Comparison of ENCODE assay signal across 21 cellular contexts in the genomic region with DNA sequence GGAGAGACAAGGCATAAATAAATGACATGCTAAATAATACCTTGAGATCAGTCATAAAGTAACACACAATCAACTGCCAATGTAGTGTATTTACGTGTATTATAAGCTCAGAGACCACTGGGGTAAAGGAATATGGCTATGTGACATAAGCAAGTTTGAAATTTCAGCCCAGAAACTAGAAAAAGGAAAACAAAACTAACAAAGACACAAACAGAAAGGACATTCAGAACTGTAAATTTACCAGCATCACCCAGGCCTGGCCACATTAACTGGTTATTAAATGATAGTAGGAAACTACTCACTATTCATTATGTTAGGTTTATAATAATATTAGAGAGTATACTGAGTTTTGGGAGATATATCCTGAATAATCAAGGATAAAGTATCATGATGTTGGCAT.
A peak's percentile ranks its signal among the peaks of the same experiment; 100 is the strongest.
DNase-seq lines count a peak whose midpoint lies in the region; ATAC-seq, FAIRE-seq and TF ChIP-seq lines count a peak whose summit lies in the region.
"Had no signal": no experiment of that assay in that cellular context is flagged by ENCODE, and none has a peak within 500 bp of the region (broad histone marks: within the 10 kb centered on the region; RNA-seq: fewer than 3 reads in every experiment).

No MANE protein-coding gene starts in this region.

- no peak overlapping the region for H2AFZ ChIP-seq in PC-9

- peaks cover 4% of the 10 kb centered on the region for H3K36me3 Mint-ChIP-seq in brain

- POLR2A ChIA-PET in PC-9 (lab: Charles Lee; ENCODE audit: unreplicated experiment): interaction anchor here (0.6 kb wide), 1 partner anchor 174 kb away, joined by 12 read pairs; no protein-coding TSS in a partner anchor

- intact Hi-C loops in PC-9 (cut with micrococcal nuclease; ENCODE audit: unreplicated experiment): no loop called here

- H3K27ac Mint-ChIP-seq in brain: peak overlapping the region in 3 of 5 experiments; percentile 4 to 51 (median 12)
- H3K27ac Mint-ChIP-seq: CD4-positive, alpha-beta memory T cell had no signal

- no peak overlapping the region for H3K27ac ChIP-seq in PC-9
- H3K27ac ChIP-seq: BLaER1 treated with 17β-estradiol and CSF1 and Interleukin-3, amounts not matched to agents 10 nM and 100 nM; Peyer's patch; SJCRH30 had no signal

- H3K4me2 ChIP-seq in PC-9: no peak overlapping the region
- H3K4me2 ChIP-seq: BLaER1 treated with 17β-estradiol and CSF1 and Interleukin-3, amounts not matched to agents 10 nM and 100 nM had no signal

- no peaks in the 10 kb centered on the region for H3K27me3 ChIP-seq in PC-9 (ENCODE audit: insufficient read depth, low read depth)
- H3K27me3 ChIP-seq: BLaER1 treated with 17β-estradiol and CSF1 and Interleukin-3, amounts not matched to agents 10 nM and 100 nM; Peyer's patch; SJCRH30 had no signal

- H3F3A ChIP-seq in PC-9 (ENCODE audit: insufficient read depth, low read depth): peaks cover 8% of the 10 kb centered on the region; the same call in 1 of the 2 replicates

- peak; percentile 39 for ATAC-seq in HG03175 (IDR thresholded peaks at IDR 0.05; ENCODE audit: unreplicated experiment)
- no peak for ATAC-seq in GM18861 (IDR thresholded peaks at IDR 0.05; ENCODE audit: unreplicated experiment)

- no peaks in the 10 kb centered on the region for H3K27me3 Mint-ChIP-seq in brain
- H3K27me3 Mint-ChIP-seq: CD4-positive, alpha-beta memory T cell had no signal

- peaks cover 7% of the 10 kb centered on the region for H3K4me1 ChIP-seq in PC-9 (replicated peaks; ENCODE audit: insufficient read depth)
- H3K4me1 ChIP-seq: BLaER1 treated with 17β-estradiol and CSF1 and Interleukin-3, amounts not matched to agents 10 nM and 100 nM; Caco-2; Peyer's patch; SJCRH30 had no signal

- no peaks in the 10 kb centered on the region for H3K79me2 ChIP-seq in PC-9 (ENCODE audit: low read depth)

- CTCF ChIA-PET in PC-9 (lab: Charles Lee): no interaction called here

- no TSS peak for BruUV-seq in PC-9 (replicated peaks; lab: Mats Ljungman, UMichigan)

- H3K4me3 ChIP-seq in PC-9: no peak overlapping the region
- H3K4me3 ChIP-seq: BLaER1 treated with 17β-estradiol and CSF1 and Interleukin-3, amounts not matched to agents 10 nM and 100 nM; Peyer's patch; SJCRH30 had no signal

- H3K9me2 ChIP-seq in PC-9 (ENCODE audit: insufficient read depth): no peaks in the 10 kb centered on the region

- no peaks in the 10 kb centered on the region for H4K20me1 ChIP-seq in PC-9 (ENCODE audit: insufficient read depth)
- H4K20me1 ChIP-seq: BLaER1 treated with 17β-estradiol and CSF1 and Interleukin-3, amounts not matched to agents 10 nM and 100 nM had no signal

- FAIRE-seq in GM18507 (lab: Jason Lieb, UNC): peak; percentile 72
- FAIRE-seq: G401.6, H1 had no signal

- DNase-seq in GM18507 (ENCODE audit: extremely low spot score, insufficient read length, low read depth): no peak
- no peak for DNase-seq in PC-9
- no peak for DNase-seq in ACHN
- no peak for DNase-seq in DMS79 treated with DMSO at 0.1 percent for 48 hours (lab: John Stamatoyannopoulos, UW)
- DNase-seq: Caco-2; CD4-positive, alpha-beta memory T cell; NCI-H1105; NCI-H146; NCI-H2029; NCI-H226; NCI-H510A treated with DMSO at 0.1 percent for 48 hours; NCI-H748 treated with DMSO at 0.1 percent for 48 hours; Peyer's patch; SJCRH30; T1000 had no signal

- H3K36me3 ChIP-seq in PC-9 (ENCODE audit: low read depth): no peaks in the 10 kb centered on the region
- H3K36me3 ChIP-seq: BLaER1 treated with 17β-estradiol and CSF1 and Interleukin-3, amounts not matched to agents 10 nM and 100 nM; Peyer's patch had no signal

- H3K4me1 Mint-ChIP-seq in brain: peaks cover 7% of the 10 kb centered on the region

- H3K9me3 Mint-ChIP-seq in brain: no peaks in the 10 kb centered on the region
- H3K9me3 Mint-ChIP-seq: CD4-positive, alpha-beta memory T cell had no signal

- H3K4me3 Mint-ChIP-seq in brain: no peak overlapping the region
- H3K4me3 Mint-ChIP-seq: CD4-positive, alpha-beta memory T cell had no signal

- TF ChIP-seq CTCF in brain (conservative IDR thresholded peaks at IDR 0.05): no peak
- TF ChIP-seq CTCF in PC-9 (conservative IDR thresholded peaks at IDR 0.05): no peak

- in situ Hi-C loops in ACHN (cut with HindIII; ENCODE audit: low pct_ligation_motif_present, low pct_unique_long_range_greater_than_20kb, low sequenced_read_pairs): no loop called here

- H3K9me3 ChIP-seq in PC-9 (ENCODE audit: insufficient read depth, low read depth): no peaks in the 10 kb centered on the region
- H3K9me3 ChIP-seq: BLaER1 treated with 17β-estradiol and CSF1 and Interleukin-3, amounts not matched to agents 10 nM and 100 nM; Caco-2; Peyer's patch; SJCRH30 had no signal
